8 cellular contexts compared by ENCODE assay signal in the genomic region with DNA sequence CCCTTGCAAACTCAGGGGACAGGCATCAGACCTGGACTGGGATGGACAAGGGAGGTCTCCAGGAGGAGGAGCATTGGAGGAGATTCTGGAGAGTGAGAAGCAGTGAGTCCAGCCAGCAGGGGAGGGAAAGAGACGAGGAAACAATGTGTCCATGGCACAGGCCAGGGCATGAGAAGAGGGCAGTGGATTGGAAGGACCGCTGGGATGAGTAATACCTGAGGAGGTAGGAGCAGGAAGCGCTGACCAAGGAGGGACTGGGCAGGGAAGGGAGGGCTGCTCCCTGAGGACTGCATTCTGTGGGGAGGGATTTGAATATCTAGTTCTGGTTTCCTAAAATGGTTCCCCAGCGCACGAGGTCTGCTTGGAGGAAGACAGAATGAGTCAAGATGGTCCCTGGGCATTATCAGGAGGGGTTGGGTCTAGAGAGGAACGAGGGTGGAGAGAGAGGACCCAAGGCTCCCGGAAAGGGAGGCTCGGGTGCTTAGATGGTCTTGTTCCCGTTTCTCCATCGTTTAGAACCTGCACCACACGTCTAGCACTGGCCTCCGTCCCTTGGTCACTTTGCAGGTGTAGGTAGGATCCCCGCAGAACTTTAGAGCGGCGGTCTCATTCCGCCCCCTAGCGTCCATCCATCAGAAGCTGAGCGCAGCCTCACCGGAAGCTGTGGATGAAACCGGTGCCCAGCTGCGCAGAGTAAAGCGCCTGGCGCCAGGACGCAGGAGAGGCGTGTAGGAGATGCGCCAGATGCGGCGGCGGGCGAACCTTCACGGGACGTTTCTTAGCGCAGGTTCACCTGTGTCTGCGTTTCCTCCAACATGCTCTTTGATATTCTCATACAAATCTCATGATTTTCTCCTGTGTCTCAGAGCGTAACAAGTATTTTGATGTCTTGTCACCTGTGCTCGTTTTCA.
DNase-seq lines count a peak whose midpoint lies in the region; ATAC-seq lines count a peak whose summit lies in the region.

No MANE protein-coding gene starts in this region.

- peak overlapping the region; percentile 21 for H3K4me3 ChIP-seq in iPS-11a (ENCODE audit: low read depth, low read length)

- no peaks in the 10 kb centered on the region for H3K36me3 Mint-ChIP-seq in activated CD4-positive, alpha-beta T cell treated with anti-CD3 and anti-CD28 coated beads, Interleukin-2, amount 10 ng/mL, durations not matched to agents 24 days and 14 days (ENCODE audit: low read depth)
- no peaks in the 10 kb centered on the region for H3K36me3 Mint-ChIP-seq in activated T-helper 17 cell treated with anti-CD3 and anti-CD28 coated beads, Interleukin-2, amount 50 U/mL, for 72 hours (ENCODE audit: low read depth)

- H3K27ac Mint-ChIP-seq in activated CD4-positive, alpha-beta T cell treated with anti-CD3 and anti-CD28 coated beads, Interleukin-2, amount 10 ng/mL, durations not matched to agents 24 days and 14 days: no peak overlapping the region
- H3K27ac Mint-ChIP-seq in activated T-helper 17 cell treated with anti-CD3 and anti-CD28 coated beads, Interleukin-2, amount 50 U/mL, for 72 hours: no peak overlapping the region

- intact Hi-C loops in activated CD4-positive, alpha-beta T cell treated with anti-CD3 and anti-CD28 coated beads, Interleukin-2, amount 10 ng/mL, durations not matched to agents 24 days and 14 days (cut with micrococcal nuclease): loop anchor here (5.0 kb wide), 1 partner anchor 230 kb away; a partner anchor contains a TSS

- no peak overlapping the region for H3K4me3 Mint-ChIP-seq in activated CD4-positive, alpha-beta T cell treated with anti-CD3 and anti-CD28 coated beads, Interleukin-2, amount 10 ng/mL, durations not matched to agents 24 days and 14 days
- no peak overlapping the region for H3K4me3 Mint-ChIP-seq in activated T-helper 17 cell treated with anti-CD3 and anti-CD28 coated beads, Interleukin-2, amount 50 U/mL, for 72 hours

- no peaks in the 10 kb centered on the region for H3K9me3 Mint-ChIP-seq in activated CD4-positive, alpha-beta T cell treated with anti-CD3 and anti-CD28 coated beads, Interleukin-2, amount 10 ng/mL, durations not matched to agents 24 days and 14 days
- no peaks in the 10 kb centered on the region for H3K9me3 Mint-ChIP-seq in activated T-helper 17 cell treated with anti-CD3 and anti-CD28 coated beads, Interleukin-2, amount 50 U/mL, for 72 hours

- no peaks in the 10 kb centered on the region for H3K4me1 Mint-ChIP-seq in activated CD4-positive, alpha-beta T cell treated with anti-CD3 and anti-CD28 coated beads, Interleukin-2, amount 10 ng/mL, durations not matched to agents 24 days and 14 days
- H3K4me1 Mint-ChIP-seq in activated T-helper 17 cell treated with anti-CD3 and anti-CD28 coated beads, Interleukin-2, amount 50 U/mL, for 72 hours: no peaks in the 10 kb centered on the region

- DNase-seq in activated CD4-positive, alpha-beta T cell treated with anti-CD3 and anti-CD28 coated beads, Interleukin-2, amount 10 ng/mL, durations not matched to agents 24 days and 14 days: peak; percentile 75
- DNase-seq in activated CD4-positive, alpha-beta T cell treated with anti-CD3 and anti-CD28 coated beads for 4 hours: no peak
- peak; percentile 75 for DNase-seq in NCI-H1436 (lab: John Stamatoyannopoulos, UW)
- DNase-seq in stimulated activated CD4-positive, alpha-beta T cell treated with anti-CD3 and anti-CD28 coated beads, TNF-alpha, amount 100 ng/mL, for 24 hours (ENCODE audit: low read depth in 3 of 3): peak in 2 of 3 experiments; percentile 2 to 41
- DNase-seq in Kasumi-1 (lab: John Stamatoyannopoulos, UW): no peak
- DNase-seq in NCI-H2196 treated with DMSO at 0.1 percent for 48 hours (lab: John Stamatoyannopoulos, UW; ENCODE audit: unreplicated experiment): no peak

- no peaks in the 10 kb centered on the region for H3K27me3 Mint-ChIP-seq in activated CD4-positive, alpha-beta T cell treated with anti-CD3 and anti-CD28 coated beads, Interleukin-2, amount 10 ng/mL, durations not matched to agents 24 days and 14 days
- H3K27me3 Mint-ChIP-seq in activated T-helper 17 cell treated with anti-CD3 and anti-CD28 coated beads, Interleukin-2, amount 50 U/mL, for 72 hours: no peaks in the 10 kb centered on the region

- peak; percentile 35 for ATAC-seq in activated T-helper 17 cell treated with anti-CD3 and anti-CD28 coated beads, Interleukin-2, amount 50 U/mL, for 72 hours (replicated peaks)

Comparison
In these comparisons a context has a peak if more than half of its experiments do, and no peak if none do; other contexts are left out.
1. DNase-seq: peak in activated CD4-positive, alpha-beta T cell treated with anti-CD3 and anti-CD28 coated beads, Interleukin-2, amount 10 ng/mL, durations not matched to agents 24 days and 14 days (single experiment), NCI-H1436 (single experiment) and stimulated activated CD4-positive, alpha-beta T cell treated with anti-CD3 and anti-CD28 coated beads, TNF-alpha, amount 100 ng/mL, for 24 hours (2 of 3); none in activated CD4-positive, alpha-beta T cell treated with anti-CD3 and anti-CD28 coated beads for 4 hours (0 of 2), Kasumi-1 (0 of 2) and NCI-H2196 treated with DMSO at 0.1 percent for 48 hours (single experiment).